In genomic region chr12:68290126-68290525, GRCh38 we compare ENCODE assay signal across 8 cellular contexts. TPM values are rescaled to one million over a fixed set of nuclear protein-coding genes. Genes with fewer than 3 reads are reported as not detected.
DNase-seq lines count a peak whose midpoint lies in the region; ATAC-seq and TF ChIP-seq lines count a peak whose summit lies in the region.

No MANE protein-coding gene starts in this region.

- CTCF ChIA-PET in GM10248 (lab: Yijun Ruan, JAX): interaction anchor here (0.7 to 3.8 kb wide), 9 partner anchors 9 to 67 kb away, joined by 3 to 15 read pairs (median 4); partner anchors contain the start of genes IL22 and IL26

- H3K4me3 ChIP-seq in suprapubic skin (no peak overlapping the region), testis (no peak overlapping the region)

- H3K36me3 ChIP-seq in suprapubic skin (no peaks in the 10 kb centered on the region), testis (ENCODE audit: low read depth, missing control alignments) (no peaks in the 10 kb centered on the region)

- H3K9me3 ChIP-seq in suprapubic skin: no peaks in the 10 kb centered on the region
- no peaks in the 10 kb centered on the region for H3K9me3 ChIP-seq in testis

- no peak for TF ChIP-seq POLR2A in suprapubic skin (IDR thresholded peaks at IDR 0.05)
- no peak for TF ChIP-seq POLR2A in testis (IDR thresholded peaks at IDR 0.05)

- peak; percentile 98 for ATAC-seq in GM21367 (IDR thresholded peaks at IDR 0.05; ENCODE audit: unreplicated experiment)
- peak; percentile 99 for ATAC-seq in HG03442 (IDR thresholded peaks at IDR 0.05; ENCODE audit: unreplicated experiment)

- H3K27ac ChIP-seq in suprapubic skin (no peak overlapping the region), testis (no peak overlapping the region)

- 44% methylated on average over 6 of the region's 6 CpGs for WGBS in suprapubic skin
- 85 to 90% methylated on average over 6 of the region's 6 CpGs for WGBS in testis, 2 donors

- TF ChIP-seq CTCF in GM10248 (IDR thresholded peaks at IDR 0.05; ENCODE audit: control extremely low read depth, extremely low read depth, low read depth, missing control alignments) (no peak), suprapubic skin (IDR thresholded peaks at IDR 0.05) (no peak), testis (IDR thresholded peaks at IDR 0.05) (no peak)

- DNase-seq in GM10248 (ENCODE audit: extremely low spot score): peak; percentile 36
- peak; percentile 71 for DNase-seq in activated effector memory CD4-positive, alpha-beta T cell treated with anti-CD3 and anti-CD28 coated beads, Interleukin-2, amount 50 U/mL, for 16 hours
- DNase-seq in NCI-H2196 (lab: John Stamatoyannopoulos, UW; ENCODE audit: unreplicated experiment): no peak
- no peak for DNase-seq in suprapubic skin (ENCODE audit: low spot score in 2 of 2)
- no peak for DNase-seq in SHP77 (lab: John Stamatoyannopoulos, UW)
- DNase-seq in testis: no peak

- POLR2A ChIA-PET in GM10248 (lab: Yijun Ruan, JAX): no interaction called here

- no peaks in the 10 kb centered on the region for H3K27me3 ChIP-seq in suprapubic skin
- H3K27me3 ChIP-seq in testis: no peaks in the 10 kb centered on the region

- H3K4me1 ChIP-seq in suprapubic skin: no peaks in the 10 kb centered on the region
- peaks cover 21% of the 10 kb centered on the region for H3K4me1 ChIP-seq in testis

- no peak for TF ChIP-seq EP300 in suprapubic skin (IDR thresholded peaks at IDR 0.05)

- intact Hi-C loops in testis (cut with DNase I; ENCODE audit: low total_unique reads): no loop called here

RNA-seq across cellular contexts. Expression of gene IL22, which starts 36.7 kb away (rescaled TPM):
- total RNA-seq in suprapubic skin (not detected), testis (not detected)
- not detected for polyA plus RNA-seq in testis (ENCODE audit: insufficient read depth, low read depth, low replicate concordance)

RNA-seq across cellular contexts. Expression of gene MDM1, which starts 42.0 kb away (rescaled TPM):
- total RNA-seq in suprapubic skin: 10 to 100 TPM in 1 of 4 donors, 1 to 10 TPM in 3; 4.1 to 10.2 (median 7.0) TPM
- 10 to 100 TPM; 32.7 to 35.3 TPM for total RNA-seq in testis
- 36.1 TPM for polyA plus RNA-seq in testis (ENCODE audit: insufficient read depth, low read depth, low replicate concordance)

Comparison
In these comparisons a context has a peak if more than half of its experiments do, and no peak if none do; other contexts are left out.
1. DNase-seq: peak in GM10248 (single experiment) and activated effector memory CD4-positive, alpha-beta T cell treated with anti-CD3 and anti-CD28 coated beads, Interleukin-2, amount 50 U/mL, for 16 hours (single experiment); none in NCI-H2196 (single experiment), suprapubic skin (0 of 2), SHP77 (0 of 2) and testis (single experiment).